ENCODE assay signal across 8 cellular contexts in genomic region chr9:129458155-129458661, GRCh38.
A peak's percentile ranks its signal among the peaks of the same experiment; 100 is the strongest.
DNase-seq lines count a peak whose midpoint lies in the region; ATAC-seq and TF ChIP-seq lines count a peak whose summit lies in the region.

No MANE protein-coding gene starts in this region.

- peak overlapping the region; percentile 56 to 91 (median 84) for H3K27ac ChIP-seq in gastrocnemius medialis

- no peaks in the 10 kb centered on the region for H3K36me3 ChIP-seq in gastrocnemius medialis

- TF ChIP-seq POLR2A in gastrocnemius medialis (IDR thresholded peaks at IDR 0.05): no peak

- peaks cover 41% of the 10 kb centered on the region for H3K4me1 Mint-ChIP-seq in activated CD4-positive, alpha-beta memory T cell treated with anti-CD3 and anti-CD28 coated beads, Interleukin-2, amount 10 ng/mL, durations not matched to agents 7 days and 5 days

- peaks cover 23 to 27% of the 10 kb centered on the region in 2 donors for H3K4me1 ChIP-seq in gastrocnemius medialis

- no peaks in the 10 kb centered on the region for H3K36me3 Mint-ChIP-seq in activated CD4-positive, alpha-beta memory T cell treated with anti-CD3 and anti-CD28 coated beads, Interleukin-2, amount 10 ng/mL, durations not matched to agents 7 days and 5 days (ENCODE audit: low read depth)

- no peaks in the 10 kb centered on the region for H3K27me3 ChIP-seq in gastrocnemius medialis

- H3K4me3 Mint-ChIP-seq in activated CD4-positive, alpha-beta memory T cell treated with anti-CD3 and anti-CD28 coated beads, Interleukin-2, amount 10 ng/mL, durations not matched to agents 7 days and 5 days: peak overlapping the region; percentile 18

- CTCF ChIA-PET in activated CD4-positive, alpha-beta memory T cell treated with anti-CD3 and anti-CD28 coated beads, Interleukin-2, amount 10 ng/mL, durations not matched to agents 7 days and 5 days (lab: Charles Lee): interaction anchor here (0.6 to 1.3 kb wide), 3 partner anchors 23 to 315 kb away, joined by 3 to 4 read pairs (median 3); no protein-coding TSS in a partner anchor

- intact Hi-C loops in gastrocnemius medialis (cut with DNase I; ENCODE audit: low total_unique reads): loop anchor here (2.0 to 5.0 kb wide), 2 partner anchors 43 to 141 kb away; no protein-coding TSS in a partner anchor

- in situ Hi-C loops in GM13977 (cut with MboI; ENCODE audit: low pct_unique_long_range_greater_than_20kb, low sequenced_read_pairs, unreplicated experiment) (no loop called here), gastrocnemius medialis (cut with MboI; ENCODE audit: low sequenced_read_pairs in 4 of 4) (loop anchor here in 1 of 4 donors (25.0 kb wide), 1 partner anchor 104 kb away; no protein-coding TSS in a partner anchor)

- H3K27me3 Mint-ChIP-seq in activated CD4-positive, alpha-beta memory T cell treated with anti-CD3 and anti-CD28 coated beads, Interleukin-2, amount 10 ng/mL, durations not matched to agents 7 days and 5 days: peaks cover 16% of the 10 kb centered on the region

- H3K4me3 ChIP-seq in fibroblast of villous mesenchyme (ENCODE audit: low read depth, low read length) (no peak overlapping the region), gastrocnemius medialis (no peak overlapping the region)

- peak overlapping the region; percentile 75 for H3K27ac Mint-ChIP-seq in activated CD4-positive, alpha-beta memory T cell treated with anti-CD3 and anti-CD28 coated beads, Interleukin-2, amount 10 ng/mL, durations not matched to agents 7 days and 5 days

- H3K9me3 ChIP-seq in gastrocnemius medialis: no peaks in the 10 kb centered on the region

- TF ChIP-seq CTCF in GM13977 (IDR thresholded peaks at IDR 0.05; ENCODE audit: extremely low read depth, insufficient read depth, missing control alignments) (no peak), fibroblast of villous mesenchyme (IDR thresholded peaks at IDR 0.05; ENCODE audit: insufficient read depth, low read depth, low read length) (no peak), gastrocnemius medialis (IDR thresholded peaks at IDR 0.05 in 4 of 5, conservative IDR thresholded peaks at IDR 0.05 in 1 of 5) (no peak)

- H3K9me3 Mint-ChIP-seq in activated CD4-positive, alpha-beta memory T cell treated with anti-CD3 and anti-CD28 coated beads, Interleukin-2, amount 10 ng/mL, durations not matched to agents 7 days and 5 days: no peaks in the 10 kb centered on the region

- DNase-seq in GM13977 (ENCODE audit: low spot score) (peak; percentile 74), HuH-7 (ENCODE audit: low spot score) (peak; percentile 66), fibroblast of villous mesenchyme (ENCODE audit: low read depth) (peak; percentile 55), gastrocnemius medialis (peak in 1 of 2 donors; percentile 40), NCI-H2081 (lab: John Stamatoyannopoulos, UW) (no peak), HuH-7.5 (ENCODE audit: low spot score) (no peak)
- peak; percentile 78 for DNase-seq in activated CD4-positive, alpha-beta memory T cell treated with anti-CD3 and anti-CD28 coated beads, Interleukin-2, amount 10 ng/mL, durations not matched to agents 7 days and 5 days

- ATAC-seq in gastrocnemius medialis (no peak), GM21360 (IDR thresholded peaks at IDR 0.05; ENCODE audit: unreplicated experiment) (no peak)

- POLR2A ChIA-PET in activated CD4-positive, alpha-beta memory T cell treated with anti-CD3 and anti-CD28 coated beads, Interleukin-2, amount 10 ng/mL, durations not matched to agents 7 days and 5 days (lab: Charles Lee): interaction anchor here (0.7 to 3.2 kb wide), 7 partner anchors 21 to 286 kb away, joined by 3 to 14 read pairs (median 3); partner anchors contain the start of gene IER5L

Comparison
In these comparisons a context has a peak if more than half of its experiments do, and no peak if none do; other contexts are left out.
1. DNase-seq: peak in GM13977 (single experiment), HuH-7 (single experiment), activated CD4-positive, alpha-beta memory T cell treated with anti-CD3 and anti-CD28 coated beads, Interleukin-2, amount 10 ng/mL, durations not matched to agents 7 days and 5 days (single experiment) and fibroblast of villous mesenchyme (single experiment); none in NCI-H2081 (0 of 2) and HuH-7.5 (single experiment).